ENCODE assay signal across 8 cellular contexts in the genomic region with DNA sequence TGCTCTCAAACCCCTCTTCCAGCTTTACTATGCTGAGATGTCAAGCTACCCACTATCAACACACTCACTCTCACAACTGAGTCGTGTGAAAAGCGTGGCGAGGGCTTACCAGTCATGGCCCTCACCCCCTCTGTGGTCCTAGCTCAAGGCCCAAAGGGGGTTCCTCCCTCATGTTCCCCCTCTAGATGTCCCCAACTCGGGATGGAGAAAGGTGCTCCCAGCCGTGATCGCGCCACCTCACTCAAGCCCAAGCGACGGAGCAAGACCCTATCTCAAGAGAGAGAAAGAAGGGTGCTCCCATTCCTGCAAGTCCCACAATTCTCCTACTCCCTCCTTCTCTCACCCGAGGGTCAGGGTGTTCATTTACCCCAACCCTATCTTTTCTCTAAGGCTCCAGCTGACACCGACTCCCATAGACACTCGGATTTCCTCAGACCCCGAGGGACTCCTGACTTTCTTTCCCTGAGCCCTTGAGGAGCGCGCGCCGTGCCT. TPM values are rescaled to one million over a fixed set of nuclear protein-coding genes. Genes with fewer than 3 reads are reported as not detected.
DNase-seq lines count a peak whose midpoint lies in the region; ATAC-seq and TF ChIP-seq lines count a peak whose summit lies in the region.

No MANE protein-coding gene starts in this region.

- no peaks in the 10 kb centered on the region for H3K27me3 ChIP-seq in PC-3 (ENCODE audit: low read length)
- no peaks in the 10 kb centered on the region for H3K27me3 ChIP-seq in neural progenitor cell

- POLR2A ChIA-PET in PC-3 (lab: Charles Lee; ENCODE audit: unreplicated experiment): no interaction called here

- intact Hi-C loops in PC-3 (cut with micrococcal nuclease): loop anchor here (5.0 kb wide), 1 partner anchor 211 kb away; no protein-coding TSS in a partner anchor

- H3K9ac ChIP-seq in PC-3 (ENCODE audit: low read length): peak overlapping the region; percentile 77
- peak overlapping the region; percentile 61 for H3K9ac ChIP-seq in neural progenitor cell

- peak overlapping the region; percentile 86 for H3K4me3 ChIP-seq in PC-3 (ENCODE audit: low read length)
- H3K4me3 ChIP-seq in neural progenitor cell: peak overlapping the region; percentile 94

- in situ Hi-C loops in GM13977 (cut with MboI; ENCODE audit: low pct_unique_long_range_greater_than_20kb, low sequenced_read_pairs, unreplicated experiment): no loop called here

- H3K4me1 ChIP-seq in PC-3 (ENCODE audit: insufficient read depth, low read length) (peaks cover 23% of the 10 kb centered on the region), neural progenitor cell (peaks cover 5% of the 10 kb centered on the region)

- no peaks in the 10 kb centered on the region for H3K9me3 Mint-ChIP-seq in effector memory CD8-positive, alpha-beta T cell
- H3K9me3 Mint-ChIP-seq in neural progenitor cell: peaks cover 8% of the 10 kb centered on the region

- H3K79me2 ChIP-seq in PC-3 (ENCODE audit: low read length): peaks cover 9% of the 10 kb centered on the region; the same call in 1 of the 2 replicates
- H3K79me2 ChIP-seq in neural progenitor cell (ENCODE audit: low read depth): peaks cover 34% of the 10 kb centered on the region

- DNase-seq in COLO829 (ENCODE audit: low spot score) (peak; percentile 3), PC-3 (no peak), neural progenitor cell (ENCODE audit: low spot score) (no peak), NCI-H345 treated with DMSO at 0.1 percent for 48 hours (lab: John Stamatoyannopoulos, UW; ENCODE audit: unreplicated experiment) (no peak), epidermal melanocyte (ENCODE audit: insufficient read length, low spot score) (no peak), GM13977 (ENCODE audit: low spot score) (no peak)
- peak in 1 of 3 experiments; percentile 7 for DNase-seq in effector memory CD8-positive, alpha-beta T cell

- no peaks in the 10 kb centered on the region for H3F3A ChIP-seq in PC-3 (ENCODE audit: low read length, unreplicated experiment)
- no peaks in the 10 kb centered on the region for H3F3A ChIP-seq in neural progenitor cell (ENCODE audit: low read depth)

- peaks cover 0 to under 1% of the 10 kb centered on the region in 2 donors for H3K27me3 Mint-ChIP-seq in effector memory CD8-positive, alpha-beta T cell
- peaks cover 5% of the 10 kb centered on the region for H3K27me3 Mint-ChIP-seq in neural progenitor cell (ENCODE audit: insufficient read depth, low read depth)

- TF ChIP-seq CTCF in PC-3 (conservative IDR thresholded peaks at IDR 0.05; ENCODE audit: low read depth, low read length) (no peak), neural progenitor cell (IDR thresholded peaks at IDR 0.05) (no peak), GM13977 (IDR thresholded peaks at IDR 0.05; ENCODE audit: extremely low read depth, insufficient read depth, missing control alignments) (no peak)

- H3K4me1 Mint-ChIP-seq in effector memory CD8-positive, alpha-beta T cell (ENCODE audit: low read depth in 2 of 2): peaks cover 17 to 19% of the 10 kb centered on the region in 2 donors
- peaks cover 16% of the 10 kb centered on the region for H3K4me1 Mint-ChIP-seq in neural progenitor cell

- H3K9me2 ChIP-seq in PC-3 (replicated peaks; ENCODE audit: low read length): no peaks in the 10 kb centered on the region

- H4K20me1 ChIP-seq in PC-3 (ENCODE audit: low read length): no peaks in the 10 kb centered on the region
- H4K20me1 ChIP-seq in neural progenitor cell (ENCODE audit: low read depth): no peaks in the 10 kb centered on the region

- peaks cover 4% of the 10 kb centered on the region for H3K36me3 Mint-ChIP-seq in effector memory CD8-positive, alpha-beta T cell (ENCODE audit: insufficient read depth)
- H3K36me3 Mint-ChIP-seq in neural progenitor cell: no peaks in the 10 kb centered on the region

- H3K27ac Mint-ChIP-seq in effector memory CD8-positive, alpha-beta T cell: peak overlapping the region; percentile 91 to 95
- H3K27ac Mint-ChIP-seq in neural progenitor cell: peak overlapping the region; percentile 97

- BruUV-seq in PC-3 (replicated peaks; lab: Mats Ljungman, UMichigan): TSS peak; percentile 64

- H3K4me3 Mint-ChIP-seq in effector memory CD8-positive, alpha-beta T cell: peak overlapping the region; percentile 92 to 100
- H3K4me3 Mint-ChIP-seq in neural progenitor cell: peak overlapping the region; percentile 100

- H3K27ac ChIP-seq in PC-3 (ENCODE audit: low read length): no peak overlapping the region
- no peak overlapping the region for H3K27ac ChIP-seq in neural progenitor cell

- H3K36me3 ChIP-seq in PC-3 (ENCODE audit: low read depth, low read length) (no peaks in the 10 kb centered on the region), neural progenitor cell (no peaks in the 10 kb centered on the region)

- H3K4me2 ChIP-seq in PC-3 (ENCODE audit: low read length) (peak overlapping the region; percentile 91), neural progenitor cell (peak overlapping the region; percentile 92)

- CTCF ChIA-PET in PC-3 (lab: Charles Lee): no interaction called here

- H2AFZ ChIP-seq in PC-3 (ENCODE audit: low read length) (peak overlapping the region; percentile 87), neural progenitor cell (replicated peaks) (peak overlapping the region; percentile 96)

- H3K9me3 ChIP-seq in PC-3 (ENCODE audit: low read length) (no peaks in the 10 kb centered on the region), neural progenitor cell (ENCODE audit: low read depth) (no peaks in the 10 kb centered on the region)

- ATAC-seq in PC-3: no peak
- no peak for ATAC-seq in effector memory CD8-positive, alpha-beta T cell (replicated peaks)
- no peak for ATAC-seq in GM19328 (IDR thresholded peaks at IDR 0.05; ENCODE audit: unreplicated experiment)

RNA-seq across cellular contexts. Expression of a gene that starts 0.5 kb away (rescaled TPM):
- total RNA-seq in PC-3 (2014; rRNA removed) (6.5 and 12.9 TPM in 2 replicates), neural progenitor cell (ENCODE audit: low replicate concordance) (41.6 and 57.7 TPM in 2 replicates)

RNA-seq across cellular contexts. Expression of a gene that starts 26.3 kb away (rescaled TPM):
- total RNA-seq in PC-3 (2014; rRNA removed): not detected in 2 replicates
- total RNA-seq in neural progenitor cell (ENCODE audit: low replicate concordance): 0.09 TPM in 1 of 2 replicates, not detected in the other
